In genomic region chr6:38152620-38153019, GRCh38 we compare ENCODE assay signal across 20 cellular contexts.
"Had no signal": no experiment of that assay in that cellular context is flagged by ENCODE, and none has a peak within 500 bp of the region (broad histone marks: within the 10 kb centered on the region; RNA-seq: fewer than 3 reads in every experiment).

No MANE protein-coding gene starts in this region.

- H3K27ac Mint-ChIP-seq: activated B cell treated with CpG ODN at 0.5 μM for 24 hours; activated CD4-positive, alpha-beta T cell treated with anti-CD3 and anti-CD28 coated beads, Interleukin-2, amount 10 ng/mL, durations not matched to agents 24 days and 14 days; activated CD8-positive, alpha-beta memory T cell treated with anti-CD3 and anti-CD28 coated beads, Interleukin-2, amount 10 ng/mL, durations not matched to agents 7 days and 5 days; activated naive CD4-positive, alpha-beta T cell treated with anti-CD3 and anti-CD28 coated beads, Interleukin-2, amount 10 ng/mL, durations not matched to agents 7 days and 5 days; activated naive CD8-positive, alpha-beta T cell treated with anti-CD3 and anti-CD28 coated beads for 36 hours; activated T-cell treated with anti-CD3 and anti-CD28 coated beads, Interleukin-2, amount 50 U/mL, for 72 hours; activated T-helper 2 cell treated with anti-CD3 and anti-CD28 coated beads, Interferon-gamma antibody, Interleukin-2, Interleukin-4, amounts not matched to agents 10 μg/mL and 5 μg/mL and 100 μg/mL, durations not matched to agents 14 hours and 24 hours and 36 hours; T-helper 17 cell had no signal

- H3K9me3 Mint-ChIP-seq: activated B cell treated with CpG ODN at 0.5 μM for 24 hours; activated CD4-positive, alpha-beta T cell treated with anti-CD3 and anti-CD28 coated beads, Interleukin-2, amount 10 ng/mL, durations not matched to agents 24 days and 14 days; activated naive CD4-positive, alpha-beta T cell treated with anti-CD3 and anti-CD28 coated beads, Interleukin-2, amount 10 ng/mL, durations not matched to agents 7 days and 5 days; activated naive CD8-positive, alpha-beta T cell treated with anti-CD3 and anti-CD28 coated beads for 36 hours; activated T-cell treated with anti-CD3 and anti-CD28 coated beads, Interleukin-2, amount 50 U/mL, for 72 hours; activated T-helper 2 cell treated with anti-CD3 and anti-CD28 coated beads, Interferon-gamma antibody, Interleukin-2, Interleukin-4, amounts not matched to agents 10 μg/mL and 5 μg/mL and 100 μg/mL, durations not matched to agents 14 hours and 24 hours and 36 hours had no signal

- H3K4me3 Mint-ChIP-seq: activated B cell treated with CpG ODN at 0.5 μM for 24 hours; activated CD4-positive, alpha-beta T cell treated with anti-CD3 and anti-CD28 coated beads, Interleukin-2, amount 10 ng/mL, durations not matched to agents 24 days and 14 days; activated CD8-positive, alpha-beta memory T cell treated with anti-CD3 and anti-CD28 coated beads, Interleukin-2, amount 10 ng/mL, durations not matched to agents 7 days and 5 days; activated naive CD4-positive, alpha-beta T cell treated with anti-CD3 and anti-CD28 coated beads, Interleukin-2, amount 10 ng/mL, durations not matched to agents 7 days and 5 days; activated naive CD8-positive, alpha-beta T cell treated with anti-CD3 and anti-CD28 coated beads for 36 hours; activated T-cell treated with anti-CD3 and anti-CD28 coated beads, Interleukin-2, amount 50 U/mL, for 72 hours; T-helper 17 cell had no signal

- ATAC-seq: activated CD8-positive, alpha-beta memory T cell treated with anti-CD3 and anti-CD28 coated beads, Interleukin-2, amount 10 ng/mL, durations not matched to agents 7 days and 5 days; activated T-cell treated with anti-CD3 and anti-CD28 coated beads, Interleukin-2, amount 50 U/mL, for 72 hours; T-helper 17 cell had no signal

- DNase-seq: activated B cell treated with CpG ODN at 0.5 μM for 24 hours; activated CD4-positive, alpha-beta T cell treated with anti-CD3 and anti-CD28 coated beads for 1 hour; activated CD4-positive, alpha-beta T cell treated with anti-CD3 and anti-CD28 coated beads, Interleukin-2, amount 10 ng/mL, durations not matched to agents 24 days and 14 days; activated CD4-positive, alpha-beta T cell treated with anti-CD3 and anti-CD28 coated beads, Interleukin-2, amount 50 U/mL, for 48 hours; activated CD8-positive, alpha-beta memory T cell treated with anti-CD3 and anti-CD28 coated beads, Interleukin-2, amount 10 ng/mL, durations not matched to agents 7 days and 5 days; activated gamma-delta T cell treated with Interleukin-2 at 50 U/mL for 16 hours; activated naive CD4-positive, alpha-beta T cell treated with anti-CD3 and anti-CD28 coated beads, Interleukin-2, amount 10 ng/mL, durations not matched to agents 7 days and 5 days; activated naive CD8-positive, alpha-beta T cell treated with anti-CD3 and anti-CD28 coated beads for 36 hours; activated T-cell treated with anti-CD3 and anti-CD28 coated beads, Interleukin-2, amount 50 U/mL, for 72 hours; caudate nucleus; NCI-H1105; NCI-H1436; NCI-H1694 treated with DMSO at 0.1 percent for 48 hours; NCI-H2029 treated with DMSO at 0.1 percent for 48 hours; NCI-H510A treated with DMSO at 0.1 percent for 48 hours; PC-9; SHP77 treated with DMSO at 0.1 percent for 48 hours; T-helper 17 cell; T-helper 9 cell had no signal

- H3K4me1 Mint-ChIP-seq: activated B cell treated with CpG ODN at 0.5 μM for 24 hours; activated CD8-positive, alpha-beta memory T cell treated with anti-CD3 and anti-CD28 coated beads, Interleukin-2, amount 10 ng/mL, durations not matched to agents 7 days and 5 days; activated naive CD4-positive, alpha-beta T cell treated with anti-CD3 and anti-CD28 coated beads, Interleukin-2, amount 10 ng/mL, durations not matched to agents 7 days and 5 days had no signal

- H3K27me3 Mint-ChIP-seq: activated B cell treated with CpG ODN at 0.5 μM for 24 hours; activated CD4-positive, alpha-beta T cell treated with anti-CD3 and anti-CD28 coated beads, Interleukin-2, amount 10 ng/mL, durations not matched to agents 24 days and 14 days; activated CD8-positive, alpha-beta memory T cell treated with anti-CD3 and anti-CD28 coated beads, Interleukin-2, amount 10 ng/mL, durations not matched to agents 7 days and 5 days; activated naive CD4-positive, alpha-beta T cell treated with anti-CD3 and anti-CD28 coated beads, Interleukin-2, amount 10 ng/mL, durations not matched to agents 7 days and 5 days; activated naive CD8-positive, alpha-beta T cell treated with anti-CD3 and anti-CD28 coated beads for 36 hours; T-helper 17 cell had no signal

- H3K36me3 Mint-ChIP-seq: activated CD8-positive, alpha-beta memory T cell treated with anti-CD3 and anti-CD28 coated beads, Interleukin-2, amount 10 ng/mL, durations not matched to agents 7 days and 5 days had no signal
